Comparison of ENCODE assay signal across 16 cellular contexts in the genomic region with DNA sequence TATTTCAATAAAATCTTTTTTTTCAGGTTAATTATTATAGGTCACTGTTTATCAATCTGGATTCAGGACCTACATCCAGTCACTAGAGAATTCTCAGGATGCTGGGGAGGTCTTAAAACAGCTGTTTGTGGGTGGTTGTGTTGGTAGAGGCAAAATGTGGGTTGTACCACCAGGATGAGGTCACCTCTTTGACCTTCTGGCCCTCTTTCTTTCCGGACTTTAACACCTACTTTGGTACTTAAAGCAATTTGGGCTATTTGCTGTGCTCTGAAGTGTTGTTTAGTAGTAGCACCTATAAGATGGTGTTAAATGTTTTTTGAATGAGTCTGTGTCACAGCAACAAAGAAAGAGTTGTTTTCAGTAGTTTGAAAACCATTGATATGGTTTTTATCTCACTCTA. TPM values are rescaled to one million over a fixed set of nuclear protein-coding genes. Genes with fewer than 3 reads are reported as not detected.
DNase-seq lines count a peak whose midpoint lies in the region; ATAC-seq and TF ChIP-seq lines count a peak whose summit lies in the region.
"Had no signal": no experiment of that assay in that cellular context is flagged by ENCODE, and none has a peak within 500 bp of the region (broad histone marks: within the 10 kb centered on the region; RNA-seq: fewer than 3 reads in every experiment).

No MANE protein-coding gene starts in this region.

- TF ChIP-seq EP300 in upper lobe of left lung (IDR thresholded peaks at IDR 0.05), result no peak

- POLR2A ChIA-PET in CD8-positive, alpha-beta T cell (lab: Charles Lee), result interaction anchor here (1.0 to 2.3 kb wide), 2 partner anchors 11 to 51 kb away, joined by 4 to 6 read pairs; no protein-coding TSS in a partner anchor

- H3K9ac ChIP-seq in liver (ENCODE audit: low read depth in 1 of 2, low read length in 2 of 2), result no peak overlapping the region

- no peak for TF ChIP-seq POLR2A in upper lobe of left lung (IDR thresholded peaks at IDR 0.05)

- no peaks in the 10 kb centered on the region for H3K36me3 ChIP-seq in CD8-positive, alpha-beta T cell (ENCODE audit: insufficient read depth, low read length)
- H3K36me3 ChIP-seq in liver (ENCODE audit: control insufficient read depth in 4 of 4, insufficient read depth in 3 of 4, low read depth in 1 of 4, low read length in 3 of 4), result no peaks in the 10 kb centered on the region
- H3K36me3 ChIP-seq in upper lobe of left lung, result no peaks in the 10 kb centered on the region
- H3K36me3 ChIP-seq: SJSA1, uterus had no signal

- peak; percentile 26 for ATAC-seq in CD8-positive, alpha-beta T cell
- ATAC-seq in GM18870 (IDR thresholded peaks at IDR 0.05; ENCODE audit: unreplicated experiment) (peak; percentile 55), upper lobe of left lung (ENCODE audit: low FRiP score in 2 of 2) (no peak)
- no peak for ATAC-seq in activated CD4-positive, CD25-positive, alpha-beta regulatory T cell treated with anti-CD3 and anti-CD28 coated beads, Interleukin-2, amount 50 U/mL, for 24 hours
- ATAC-seq: stimulated activated naive CD8-positive, alpha-beta T cell treated with anti-CD3 and anti-CD28 coated beads, Interleukin-15, Interleukin-2, amounts not matched to agents 100 U/mL and 50 U/mL, for 24 hours had no signal

- CTCF ChIA-PET in CD8-positive, alpha-beta T cell (lab: Charles Lee), result interaction anchor here (0.6 to 1.9 kb wide), 4 partner anchors 12 to 88 kb away, joined by 3 to 8 read pairs (median 4); no protein-coding TSS in a partner anchor

- H3K4me1 Mint-ChIP-seq in CD8-positive, alpha-beta T cell (ENCODE audit: low read depth), result peaks cover 78% of the 10 kb centered on the region

- no peaks in the 10 kb centered on the region for H3K9me3 Mint-ChIP-seq in CD8-positive, alpha-beta T cell

- H3K4me1 ChIP-seq in CD8-positive, alpha-beta T cell (ENCODE audit: insufficient read depth, low read length), result peaks cover 56% of the 10 kb centered on the region
- peaks cover 4 to 56% (median 46%) of the 10 kb centered on the region in 4 donors for H3K4me1 ChIP-seq in liver (ENCODE audit: control insufficient read depth in 4 of 4, insufficient read depth in 4 of 4, low read length in 3 of 4)
- H3K4me1 ChIP-seq in upper lobe of left lung, result peaks cover 11 to 27% (median 16%) of the 10 kb centered on the region in 4 donors
- H3K4me1 ChIP-seq: uterus had no signal

- H3K27me3 Mint-ChIP-seq in CD8-positive, alpha-beta T cell (ENCODE audit: low read depth), result no peaks in the 10 kb centered on the region

- no peak overlapping the region for H3K27ac ChIP-seq in CD8-positive, alpha-beta T cell (ENCODE audit: low read depth, low read length)
- H3K27ac ChIP-seq in liver (ENCODE audit: low read depth in 1 of 2, low read length in 2 of 2) (no peak overlapping the region), upper lobe of left lung (no peak overlapping the region)
- H3K27ac ChIP-seq: dorsolateral prefrontal cortex, SJSA1, uterus had no signal

- H3K4me3 ChIP-seq in CD8-positive, alpha-beta T cell (ENCODE audit: low read depth, low read length), result no peak overlapping the region
- no peak overlapping the region for H3K4me3 ChIP-seq in liver (ENCODE audit: low read depth in 1 of 3, low read length in 3 of 3)
- H3K4me3 ChIP-seq in upper lobe of left lung, result no peak overlapping the region
- H3K4me3 ChIP-seq: dorsolateral prefrontal cortex, SJSA1, uterus had no signal

- no peak for TF ChIP-seq RAD21 in liver (IDR thresholded peaks at IDR 0.05)

- peaks cover 41% of the 10 kb centered on the region for H3K36me3 Mint-ChIP-seq in CD8-positive, alpha-beta T cell

- no peaks in the 10 kb centered on the region for H3K9me3 ChIP-seq in CD8-positive, alpha-beta T cell (ENCODE audit: low read length)
- H3K9me3 ChIP-seq in liver (ENCODE audit: control insufficient read depth in 4 of 4, low read length in 3 of 4) (no peaks in the 10 kb centered on the region), upper lobe of left lung (no peaks in the 10 kb centered on the region)
- H3K9me3 ChIP-seq: SJSA1, uterus had no signal

- peak overlapping the region; percentile 28 for H3K27ac Mint-ChIP-seq in CD8-positive, alpha-beta T cell

- 23% methylated on average over 1 of the region's 1 CpG for WGBS in liver
- WGBS in upper lobe of left lung, 2 donors, result 36 to 71% methylated on average over 1 of the region's 1 CpG

- no peaks in the 10 kb centered on the region for H3K27me3 ChIP-seq in CD8-positive, alpha-beta T cell (ENCODE audit: insufficient read depth, low read length)
- H3K27me3 ChIP-seq in liver (ENCODE audit: control insufficient read depth in 4 of 4, insufficient read depth in 4 of 4, low read length in 3 of 4) (no peaks in the 10 kb centered on the region), upper lobe of left lung (no peaks in the 10 kb centered on the region)
- H3K27me3 ChIP-seq: dorsolateral prefrontal cortex, SJSA1, uterus had no signal

- intact Hi-C loops in CD8-positive, alpha-beta T cell (cut with DNase I, micrococcal nuclease), result no loop called here

- no peak for TF ChIP-seq CTCF in CD8-positive, alpha-beta T cell (IDR thresholded peaks at IDR 0.05)
- TF ChIP-seq CTCF in liver (IDR thresholded peaks at IDR 0.05; ENCODE audit: low read depth, low read length, missing input control), result no peak
- TF ChIP-seq CTCF in upper lobe of left lung (IDR thresholded peaks at IDR 0.05), result no peak

- no peak for DNase-seq in CD8-positive, alpha-beta T cell
- DNase-seq in LHCN-M2 (ENCODE audit: low read depth), result peak; percentile 70
- no peak for DNase-seq in DMS79 (lab: John Stamatoyannopoulos, UW)
- no peak for DNase-seq in upper lobe of left lung
- DNase-seq in NCI-H345 treated with DMSO at 0.1 percent for 48 hours (lab: John Stamatoyannopoulos, UW; ENCODE audit: unreplicated experiment), result no peak
- DNase-seq: activated CD8-positive, alpha-beta memory T cell treated with anti-CD3 and anti-CD28 coated beads for 24 hours; activated naive CD4-positive, alpha-beta T cell treated with Interleukin-2 at 50 U/mL for 16 hours; dorsolateral prefrontal cortex; midbrain; NCI-H1092; stimulated activated naive CD8-positive, alpha-beta T cell treated with anti-CD3 and anti-CD28 coated beads, Interleukin-15, Interleukin-2, amounts not matched to agents 100 U/mL and 50 U/mL, for 24 hours; uterus had no signal

- H3K4me3 Mint-ChIP-seq in CD8-positive, alpha-beta T cell, result no peak overlapping the region

TF ChIP-seq in liver, 16 proteins besides CTCF, POLR2A, EP300 and RAD21:
- TF ChIP-seq JUND (IDR thresholded peaks at IDR 0.05) (no peak), HNF4A (conservative IDR thresholded peaks at IDR 0.05) (peak; percentile 27 to 29), NR2F2 (IDR thresholded peaks at IDR 0.05) (no peak)

RNA-seq across cellular contexts. Expression of gene EML4, which starts 14.6 kb away (rescaled TPM):
- total RNA-seq in CD8-positive, alpha-beta T cell, result 100 to 1,000 TPM; 224 to 240 TPM
- total RNA-seq in LHCN-M2 (2014; rRNA removed) (39.9 and 48.9 TPM in 2 replicates), liver (10 to 100 TPM; 34.5 to 49.6 TPM), upper lobe of left lung (10 to 100 TPM; 42.7 to 96.9 (median 62.0) TPM)
- 16.5 TPM for polyA plus RNA-seq in LHCN-M2 (2012)
- polyA plus RNA-seq in liver, result 10 to 100 TPM; 12.8 to 35.1 TPM

Comparison
In these comparisons a context has a peak if more than half of its experiments do, and no peak if none do; other contexts are left out.
1. ATAC-seq: peak in CD8-positive, alpha-beta T cell (single experiment) and GM18870 (single experiment); none in activated CD4-positive, CD25-positive, alpha-beta regulatory T cell treated with anti-CD3 and anti-CD28 coated beads, Interleukin-2, amount 50 U/mL, for 24 hours (0 of 2) and upper lobe of left lung (0 of 2).